In genomic region chr7:128020161-128020560, GRCh38 we compare ENCODE assay signal across 11 cellular contexts. TPM values are rescaled to one million over a fixed set of nuclear protein-coding genes. Genes with fewer than 3 reads are reported as not detected.
DNase-seq lines count a peak whose midpoint lies in the region; ATAC-seq, FAIRE-seq and TF ChIP-seq lines count a peak whose summit lies in the region.
"Had no signal": no experiment of that assay in that cellular context is flagged by ENCODE, and none has a peak within 500 bp of the region (broad histone marks: within the 10 kb centered on the region; RNA-seq: fewer than 3 reads in every experiment).

No MANE protein-coding gene starts in this region.

- RAD21 ChIA-PET in GM12878 (lab: Charles Lee; ENCODE audit: unreplicated experiment): no interaction called here

- peaks cover 30% of the 10 kb centered on the region for H3K36me3 Mint-ChIP-seq in activated CD4-positive, alpha-beta T cell treated with anti-CD3 and anti-CD28 coated beads for 36 hours (ENCODE audit: low read depth)
- peaks cover 3% of the 10 kb centered on the region for H3K36me3 Mint-ChIP-seq in osteocyte (ENCODE audit: unreplicated experiment)

- FAIRE-seq in GM12878 (lab: Jason Lieb, UNC): no peak

- no peaks in the 10 kb centered on the region for H3K9me3 Mint-ChIP-seq in activated CD4-positive, alpha-beta T cell treated with anti-CD3 and anti-CD28 coated beads for 36 hours (ENCODE audit: low read depth)
- H3K9me3 Mint-ChIP-seq in osteocyte (ENCODE audit: unreplicated experiment): no peaks in the 10 kb centered on the region
- H3K9me3 Mint-ChIP-seq: activated naive CD4-positive, alpha-beta T cell treated with anti-CD3 and anti-CD28 coated beads, Interleukin-2, amount 50 U/mL, for 24 hours had no signal

- no peak overlapping the region for H3K9ac ChIP-seq in GM12878 (ENCODE audit: control insufficient read depth, insufficient read depth, low read length)

- in situ Hi-C loops in GM12878 (cut with MboI): no loop called here

- H3K4me1 ChIP-seq in GM12878 (ENCODE audit: control insufficient read depth, insufficient read depth, low read length): no peaks in the 10 kb centered on the region

- peaks cover 5% of the 10 kb centered on the region for H4K20me1 ChIP-seq in GM12878 (ENCODE audit: control insufficient read depth, insufficient read depth)

- ATAC-seq in activated CD4-positive, alpha-beta T cell treated with anti-CD3 and anti-CD28 coated beads for 36 hours: peak; percentile 39
- ATAC-seq in GM12878: no peak

- no peak overlapping the region for H3K4me3 Mint-ChIP-seq in activated CD4-positive, alpha-beta T cell treated with anti-CD3 and anti-CD28 coated beads for 36 hours
- no peak overlapping the region for H3K4me3 Mint-ChIP-seq in osteocyte (ENCODE audit: unreplicated experiment)
- H3K4me3 Mint-ChIP-seq: activated naive CD4-positive, alpha-beta T cell treated with anti-CD3 and anti-CD28 coated beads, Interleukin-2, amount 50 U/mL, for 24 hours had no signal

- H3K79me2 ChIP-seq in GM12878 (ENCODE audit: control insufficient read depth, insufficient read depth, low read length): no peaks in the 10 kb centered on the region

- H3K27ac ChIP-seq in GM12878 (ENCODE audit: control insufficient read depth, insufficient read depth): no peak overlapping the region

- TF ChIP-seq CTCF in GM12878 (IDR thresholded peaks at IDR 0.05 in 2 of 3, conservative IDR thresholded peaks at IDR 0.05 in 1 of 3; ENCODE audit: control insufficient read depth in 2 of 3, extremely low read depth in 1 of 3, insufficient read depth in 1 of 3, low read depth in 3 of 3, low read length in 3 of 3) (peak; percentile 16 to 47 (median 35); a peak in 5 of 6 replicates), osteocyte (IDR thresholded peaks at IDR 0.05) (peak; percentile 23), GM20000 (IDR thresholded peaks at IDR 0.05; ENCODE audit: extremely low read depth, missing control alignments) (no peak)

- no peaks in the 10 kb centered on the region for H3K9me3 ChIP-seq in GM12878 (replicated peaks; ENCODE audit: control insufficient read depth, insufficient read depth, low read length)

- TF ChIP-seq EP300 in GM12878 (IDR thresholded peaks at IDR 0.05; ENCODE audit: borderline replicate concordance in 1 of 2, control insufficient read depth in 1 of 2, low read depth in 2 of 2, low read length in 2 of 2): no peak

- no peak overlapping the region for H3K4me3 ChIP-seq in GM12878

- WGBS in GM12878 (ENCODE audit: insufficient coverage, insufficient replicate concordance, low lambda C conversion rate, missing lambda C conversion rate): 90% methylated on average over 6 of the region's 6 CpGs

- intact Hi-C loops in activated CD4-positive, alpha-beta T cell treated with anti-CD3 and anti-CD28 coated beads for 36 hours (cut with DNase I, micrococcal nuclease): no loop called here
- intact Hi-C loops in GM12878 (cut with micrococcal nuclease; ENCODE audit: unreplicated experiment): no loop called here

- H3K27ac Mint-ChIP-seq in activated CD4-positive, alpha-beta T cell treated with anti-CD3 and anti-CD28 coated beads for 36 hours: no peak overlapping the region
- H3K27ac Mint-ChIP-seq in osteocyte (ENCODE audit: unreplicated experiment): no peak overlapping the region
- H3K27ac Mint-ChIP-seq: activated naive CD4-positive, alpha-beta T cell treated with anti-CD3 and anti-CD28 coated beads, Interleukin-2, amount 50 U/mL, for 24 hours had no signal

- no peaks in the 10 kb centered on the region for H3K27me3 ChIP-seq in GM12878 (replicated peaks in 1 of 2; ENCODE audit: control insufficient read depth in 2 of 2, insufficient read depth in 2 of 2, low read length in 1 of 2)

- peaks cover 5 to 35% of the 10 kb centered on the region in 2 experiments for H3K36me3 ChIP-seq in GM12878 (ENCODE audit: control insufficient read depth in 2 of 2, insufficient read depth in 2 of 2, low read length in 1 of 2)

- SMC1A ChIA-PET in GM12878 (lab: Charles Lee; ENCODE audit: uncharacterized antibody, unreplicated experiment): interaction anchor here (1.5 kb wide), 1 partner anchor 20 kb away, joined by 4 read pairs; no protein-coding TSS in a partner anchor

- no peaks in the 10 kb centered on the region for H3K27me3 Mint-ChIP-seq in activated CD4-positive, alpha-beta T cell treated with anti-CD3 and anti-CD28 coated beads for 36 hours
- H3K27me3 Mint-ChIP-seq in osteocyte (ENCODE audit: unreplicated experiment): no peaks in the 10 kb centered on the region
- H3K27me3 Mint-ChIP-seq: activated naive CD4-positive, alpha-beta T cell treated with anti-CD3 and anti-CD28 coated beads, Interleukin-2, amount 50 U/mL, for 24 hours had no signal

- peak; percentile 60 for DNase-seq in activated CD4-positive, alpha-beta T cell treated with anti-CD3 and anti-CD28 coated beads for 36 hours
- DNase-seq in activated CD4-positive, alpha-beta T cell treated with anti-CD3 and anti-CD28 coated beads, Interleukin-2, amount 50 U/mL, for 1 hour: no peak
- DNase-seq in Kasumi-1 (lab: John Stamatoyannopoulos, UW): peak; percentile 39 to 42
- DNase-seq in GM12878 (ENCODE audit: low read depth, low spot score): no peak
- no peak for DNase-seq in osteocyte (ENCODE audit: extremely low spot score, unreplicated experiment)
- DNase-seq in GM20000 (ENCODE audit: low spot score): no peak
- no peak for DNase-seq in pons (ENCODE audit: low spot score)
- DNase-seq in NCI-H2171 (lab: John Stamatoyannopoulos, UW): no peak
- DNase-seq: NCI-H146 had no signal

- TF ChIP-seq RAD21 in GM12878 (IDR thresholded peaks at IDR 0.05; ENCODE audit: insufficient read depth, low read depth, low read length): no peak

- H3K4me1 Mint-ChIP-seq in activated CD4-positive, alpha-beta T cell treated with anti-CD3 and anti-CD28 coated beads for 36 hours: peaks cover 7% of the 10 kb centered on the region
- H3K4me1 Mint-ChIP-seq in osteocyte (ENCODE audit: unreplicated experiment): peaks cover 32% of the 10 kb centered on the region
- H3K4me1 Mint-ChIP-seq: activated naive CD4-positive, alpha-beta T cell treated with anti-CD3 and anti-CD28 coated beads, Interleukin-2, amount 50 U/mL, for 24 hours had no signal

- no peak overlapping the region for H2AFZ ChIP-seq in GM12878 (ENCODE audit: control insufficient read depth, low read depth, low read length)

- CTCF ChIA-PET in activated CD4-positive, alpha-beta T cell treated with anti-CD3 and anti-CD28 coated beads for 36 hours (lab: Charles Lee): interaction anchor here (0.7 to 1.4 kb wide), 6 partner anchors 11 to 341 kb away, joined by 3 to 4 read pairs (median 4); partner anchors contain the start of gene LRRC4
- CTCF ChIA-PET in GM12878 (lab: Yijun Ruan, JAX): interaction anchor here (0.6 to 1.3 kb wide), 3 partner anchors 189 to 312 kb away, joined by 3 to 5 read pairs (median 3); no protein-coding TSS in a partner anchor

- TF ChIP-seq POLR2A in GM12878 (IDR thresholded peaks at IDR 0.05; ENCODE audit: low read depth, low read length): no peak

- BruUV-seq in GM12878 (replicated peaks; lab: Mats Ljungman, UMichigan): no TSS peak

- no peak overlapping the region for H3K4me2 ChIP-seq in GM12878 (ENCODE audit: control insufficient read depth, insufficient read depth)

- POLR2A ChIA-PET in activated CD4-positive, alpha-beta T cell treated with anti-CD3 and anti-CD28 coated beads for 36 hours (lab: Charles Lee): no interaction called here
- POLR2A ChIA-PET in GM12878 (lab: Charles Lee): no interaction called here

TF ChIP-seq in GM12878, 131 proteins besides CTCF, POLR2A, EP300 and RAD21:
- TF ChIP-seq ZBTB33 (IDR thresholded peaks at IDR 0.05): peak; percentile 98
- no peak for TF ChIP-seq LARP7 (IDR thresholded peaks at IDR 0.05)
- no peak for TF ChIP-seq JUNB (IDR thresholded peaks at IDR 0.05)
- TF ChIP-seq NR2C2 (IDR thresholded peaks at IDR 0.05; ENCODE audit: borderline replicate concordance, control insufficient read depth, insufficient read length, low read depth): no peak

RNA-seq across cellular contexts. Expression of gene LRRC4, which starts 11.1 kb away (rescaled TPM):
- under 1 TPM; 0.37 to 0.50 TPM for total RNA-seq in activated CD4-positive, alpha-beta T cell treated with anti-CD3 and anti-CD28 coated beads for 36 hours
- not detected in 2 replicates for total RNA-seq in GM12878 (2013; cell fraction: nucleolus; rRNA removed)
- total RNA-seq in GM12878 (2014; rRNA removed): 0.06 TPM in 1 of 2 replicates, not detected in the other
- not detected in 2 replicates for total RNA-seq in GM12878 (2014; rRNA removed; fragmentation: Illumina TruSeq; extraction: Trizol)
- 0.16 TPM in 1 of 2 replicates, not detected in the other for total RNA-seq in GM12878 (2021)
- polyA plus RNA-seq in GM12878 (2011; ENCODE audit: low read depth): 0.16 TPM
- not detected in 2 replicates for polyA plus RNA-seq in GM12878 (2011; rRNA removed)
- not detected in 2 replicates for polyA plus RNA-seq in GM12878 (2011; cell fraction: cytosol; rRNA removed)
- not detected in 2 replicates for polyA plus RNA-seq in GM12878 (2011; cell fraction: nucleus; rRNA removed)
- polyA plus RNA-seq in GM12878 (2012): 0.14 and 0.49 TPM in 2 replicates
- 0.08 and 0.09 TPM in 2 replicates for polyA plus RNA-seq in GM12878 (2014; fragmentation: Illumina TruSeq; extraction: Trizol)
- polyA plus RNA-seq in GM12878 (2014; fragmentation: Nextera tagmentation; extraction: Ambion mirVana): under 1 TPM in 1 of 2 experiments, not detected in 1; 0.14 TPM
- 0.85 TPM in 1 of 2 replicates, not detected in the other for polyA plus RNA-seq in GM12878 (2014; rRNA removed)
- polyA plus RNA-seq in GM12878 (2016; fragmentation: Nextera tagmentation; extraction: Ambion mirVana): under 1 TPM; 0.09 to 0.15 TPM
- polyA minus RNA-seq in GM12878 (2011; rRNA and poly(A)+ RNA removed): not detected in 2 replicates
- not detected in 2 replicates for polyA minus RNA-seq in GM12878 (2011; cell fraction: cytosol; rRNA and poly(A)+ RNA removed)
- not detected in 2 replicates for polyA minus RNA-seq in GM12878 (2011; cell fraction: nucleus; rRNA and poly(A)+ RNA removed)
- 0.29 and 0.70 TPM in 2 replicates for total RNA-seq in osteocyte
- total RNA-seq: T-helper 1 cell treated with Interleukin-12 subunit alpha and Interleukin-12 subunit beta and Interleukin-4 antibody, amounts not matched to agents 30 ng/mL and 1 ng/mL, for 36 hours had no signal

Comparison
In these comparisons a context has a peak if more than half of its experiments do, and no peak if none do; other contexts are left out.
1. DNase-seq: peak in activated CD4-positive, alpha-beta T cell treated with anti-CD3 and anti-CD28 coated beads for 36 hours (single experiment) and Kasumi-1 (2 of 2); none in activated CD4-positive, alpha-beta T cell treated with anti-CD3 and anti-CD28 coated beads, Interleukin-2, amount 50 U/mL, for 1 hour (single experiment), GM12878 (single experiment), osteocyte (single experiment), GM20000 (single experiment), pons (single experiment) and NCI-H2171 (single experiment).